22 cellular contexts compared by ENCODE assay signal in genomic region chr11:17692006-17692405, GRCh38. TPM values are rescaled to one million over a fixed set of nuclear protein-coding genes. Genes with fewer than 3 reads are reported as not detected.
"Had no signal": no experiment of that assay in that cellular context is flagged by ENCODE, and none has a peak within 500 bp of the region (broad histone marks: within the 10 kb centered on the region; RNA-seq: fewer than 3 reads in every experiment).

No MANE protein-coding gene starts in this region.

- H3K36me3 ChIP-seq: colonic mucosa, heart left ventricle, neutrophil had no signal

- H3K9me3 ChIP-seq: colonic mucosa, heart left ventricle, neutrophil had no signal

- H3K4me1 ChIP-seq: colonic mucosa had no signal

- DNase-seq: colonic mucosa; dorsolateral prefrontal cortex; effector CD8-positive, alpha-beta T cell; foreskin melanocyte; heart left ventricle; hippocampal formation; kidney glomerular epithelial cell; naive thymus-derived CD8-positive, alpha-beta T cell; small intestine; stimulated activated CD4-positive, alpha-beta T cell treated with anti-CD3 and anti-CD28 coated beads, Interleukin-2, amount 100 ng/mL, for 48 hours; stimulated activated naive CD4-positive, alpha-beta T cell treated with Interleukin-2 at 50 U/mL for 16 hours had no signal

- H3K4me3 ChIP-seq: colonic mucosa, dorsolateral prefrontal cortex, heart left ventricle had no signal

- H3K27ac ChIP-seq: colonic mucosa, dorsolateral prefrontal cortex, heart left ventricle, neutrophil had no signal

RNA-seq across cellular contexts. Expression of gene MYOD1, which starts 27.4 kb away (rescaled TPM):
- total RNA-seq: colonic mucosa; glomerular endothelial cell; heart left ventricle; liver; lung microvascular endothelial cell; mesenteric fat pad; mononuclear cell; naive thymus-derived CD8-positive, alpha-beta T cell; osteoblast; pulmonary artery endothelial cell; sciatic nerve had no signal
- polyA plus RNA-seq: esophagus; heart left ventricle; liver; naive thymus-derived CD8-positive, alpha-beta T cell; neural cell; small intestine had no signal

RNA-seq across cellular contexts. Expression of gene KCNC1, which starts 42.6 kb away (rescaled TPM):
- total RNA-seq: glomerular endothelial cell; liver; lung microvascular endothelial cell; mesenteric fat pad; naive thymus-derived CD8-positive, alpha-beta T cell; pulmonary artery endothelial cell; sciatic nerve had no signal
- polyA plus RNA-seq: heart left ventricle had no signal
